ENCODE assay signal across 8 cellular contexts in genomic region chr1:145859491-145860159, GRCh38. TPM values are rescaled to one million over a fixed set of nuclear protein-coding genes. Genes with fewer than 3 reads are reported as not detected.
DNase-seq lines count a peak whose midpoint lies in the region; ATAC-seq and TF ChIP-seq lines count a peak whose summit lies in the region.

No MANE protein-coding gene starts in this region.

- ATAC-seq in RWPE2 (ENCODE audit: low read depth), result peak; percentile 81

- H3K9ac ChIP-seq in GM23248 (peak overlapping the region; percentile 86), neural cell (ENCODE audit: low read length) (peak overlapping the region; percentile 81), stomach smooth muscle (ENCODE audit: low read length in 2 of 2) (peak overlapping the region; percentile 74 to 87)

- in situ Hi-C loops in GM23248 (cut with MboI), result loop anchor here (10.0 kb wide), 1 partner anchor 105 kb away; no protein-coding TSS in a partner anchor

- H4K20me1 ChIP-seq in GM23248 (ENCODE audit: insufficient read depth) (no peaks in the 10 kb centered on the region), neural cell (ENCODE audit: insufficient read depth) (no peaks in the 10 kb centered on the region)

- no peak for TF ChIP-seq RAD21 in neural cell (conservative IDR thresholded peaks at IDR 0.05)

- no peaks in the 10 kb centered on the region for H3K27me3 ChIP-seq in GM23248 (replicated peaks; ENCODE audit: insufficient read depth)
- H3K27me3 ChIP-seq in RWPE2 (ENCODE audit: insufficient read depth, poor library complexity, severe bottlenecking), result no peaks in the 10 kb centered on the region
- H3K27me3 ChIP-seq in neural cell (ENCODE audit: insufficient read depth, low read depth, low read length), result no peaks in the 10 kb centered on the region
- H3K27me3 ChIP-seq in stomach smooth muscle (ENCODE audit: control insufficient read depth in 1 of 2, insufficient read depth in 2 of 2, low read length in 2 of 2), result no peaks in the 10 kb centered on the region

- H3K36me3 ChIP-seq in GM23248 (ENCODE audit: low read depth), result peaks cover 14% of the 10 kb centered on the region
- H3K36me3 ChIP-seq in RWPE2 (ENCODE audit: low read depth), result peaks cover 25% of the 10 kb centered on the region
- no peaks in the 10 kb centered on the region for H3K36me3 ChIP-seq in neural cell (ENCODE audit: insufficient read depth, low read length)
- H3K36me3 ChIP-seq in stomach smooth muscle (ENCODE audit: control insufficient read depth in 2 of 2, insufficient read depth in 2 of 2, low read length in 2 of 2), result peaks cover 18 to 20% of the 10 kb centered on the region in 2 donors

- 1% methylated on average over 36 to 41 of the region's 44 CpGs for WGBS in GM23248 (ENCODE audit: low coverage in 1 of 2, low lambda C conversion rate in 2 of 2, missing lambda C conversion rate in 2 of 2), 2 experiments

- H3K79me2 ChIP-seq in GM23248 (ENCODE audit: insufficient read depth) (peaks cover 26% of the 10 kb centered on the region), neural cell (replicated peaks; ENCODE audit: insufficient read depth, low read length) (peaks cover 5% of the 10 kb centered on the region)

- H3K4me2 ChIP-seq in GM23248 (ENCODE audit: unreplicated experiment) (peak overlapping the region; percentile 79), neural cell (ENCODE audit: low read length) (peak overlapping the region; percentile 46)

- H3K9me3 ChIP-seq in GM23248 (ENCODE audit: low read depth) (no peaks in the 10 kb centered on the region), RWPE2 (ENCODE audit: severe bottlenecking) (no peaks in the 10 kb centered on the region), neural cell (ENCODE audit: low read length) (no peaks in the 10 kb centered on the region), stomach smooth muscle (ENCODE audit: control insufficient read depth in 2 of 2, low read length in 2 of 2) (no peaks in the 10 kb centered on the region)

- peak overlapping the region; percentile 89 for H2AFZ ChIP-seq in GM23248
- peak overlapping the region; percentile 74 for H2AFZ ChIP-seq in neural cell (ENCODE audit: low read depth, low read length)

- H3K4me3 ChIP-seq in GM23248, result peak overlapping the region; percentile 96
- H3K4me3 ChIP-seq in RWPE2 (ENCODE audit: severe bottlenecking), result peak overlapping the region; percentile 81
- H3K4me3 ChIP-seq in fibroblast of villous mesenchyme (ENCODE audit: low read depth, low read length), result peak overlapping the region; percentile 98
- peak overlapping the region; percentile 94 for H3K4me3 ChIP-seq in neural cell (ENCODE audit: low read length)
- peak overlapping the region; percentile 89 to 95 for H3K4me3 ChIP-seq in stomach smooth muscle (ENCODE audit: low read length in 2 of 2)

- TF ChIP-seq EP300 in neural cell (conservative IDR thresholded peaks at IDR 0.05; ENCODE audit: poor library complexity, severe bottlenecking), result no peak

- TF ChIP-seq CTCF in RWPE2 (IDR thresholded peaks at IDR 0.05; ENCODE audit: poor library complexity, severe bottlenecking) (no peak), fibroblast of villous mesenchyme (IDR thresholded peaks at IDR 0.05; ENCODE audit: insufficient read depth, low read depth, low read length) (no peak), neural cell (IDR thresholded peaks at IDR 0.05; ENCODE audit: poor library complexity, severe bottlenecking) (no peak)

- H3F3A ChIP-seq in GM23248 (ENCODE audit: insufficient read depth) (no peaks in the 10 kb centered on the region), neural cell (ENCODE audit: insufficient read depth, low read length, poor library complexity, severe bottlenecking) (no peaks in the 10 kb centered on the region)

- DNase-seq in Daoy (ENCODE audit: low read depth), result peak; percentile 92
- peak; percentile 97 for DNase-seq in GM23248
- peak; percentile 87 for DNase-seq in LHCN-M2 (ENCODE audit: low read depth)
- peak; percentile 88 for DNase-seq in RWPE2 (ENCODE audit: low spot score)
- DNase-seq in activated effector memory CD4-positive, alpha-beta T cell treated with anti-CD3 and anti-CD28 coated beads, Interleukin-2, amount 50 U/mL, for 16 hours, result peak; percentile 93
- peak; percentile 86 for DNase-seq in fibroblast of villous mesenchyme (ENCODE audit: low read depth)

- H3K9me2 ChIP-seq in GM23248 (ENCODE audit: insufficient read depth), result no peaks in the 10 kb centered on the region
- no peaks in the 10 kb centered on the region for H3K9me2 ChIP-seq in neural cell (ENCODE audit: insufficient read depth, low read length)

- H3K27ac ChIP-seq in GM23248, result peak overlapping the region; percentile 77
- peak overlapping the region; percentile 56 for H3K27ac ChIP-seq in RWPE2 (ENCODE audit: poor library complexity, severe bottlenecking)
- H3K27ac ChIP-seq in neural cell (ENCODE audit: low read length), result no peak overlapping the region
- H3K27ac ChIP-seq in stomach smooth muscle (ENCODE audit: low read length), result peak overlapping the region; percentile 82

- H3K4me1 ChIP-seq in GM23248 (ENCODE audit: insufficient read depth), result peaks cover 11% of the 10 kb centered on the region; the same call in 1 of the 2 replicates
- no peaks in the 10 kb centered on the region for H3K4me1 ChIP-seq in RWPE2 (ENCODE audit: insufficient read depth, poor library complexity, severe bottlenecking)
- H3K4me1 ChIP-seq in stomach smooth muscle (ENCODE audit: control insufficient read depth, insufficient read depth, low read length), result peaks cover 20% of the 10 kb centered on the region

TF ChIP-seq in neural cell, 6 proteins besides CTCF, POLR2A, EP300 and RAD21 (continues in another document):
- no peak for TF ChIP-seq SMC3 (conservative IDR thresholded peaks at IDR 0.05; ENCODE audit: poor library complexity)
- TF ChIP-seq REST (IDR thresholded peaks at IDR 0.05; ENCODE audit: borderline replicate concordance), result no peak
- no peak for TF ChIP-seq TAF1 (IDR thresholded peaks at IDR 0.05; ENCODE audit: low read depth)
- TF ChIP-seq POLR2AphosphoS5 (IDR thresholded peaks at IDR 0.05), result no peak

RNA-seq across cellular contexts. Expression of gene PIAS3, which starts 0.7 kb away (rescaled TPM):
- 3.9 and 10.2 TPM in 2 replicates for total RNA-seq in Daoy (2014; rRNA removed; shearing (Covaris generic))
- total RNA-seq in GM23248 (2014; rRNA removed; shearing (Covaris generic)), result 22.2 and 32.5 TPM in 2 replicates
- 58.3 and 63.0 TPM in 2 replicates for polyA plus RNA-seq in GM23248 (2016; fragmentation: Nextera tagmentation; extraction: Ambion mirVana)
- total RNA-seq in LHCN-M2 (2014; rRNA removed), result 44.1 and 49.4 TPM in 2 replicates
- 58.1 TPM for polyA plus RNA-seq in LHCN-M2 (2012)
- total RNA-seq in fibroblast of villous mesenchyme, result 15.5 and 18.4 TPM in 2 replicates
- polyA plus RNA-seq in neural cell, result 15.0 and 16.5 TPM in 2 replicates
- 10.2 and 12.4 TPM in 2 replicates for polyA minus RNA-seq in neural cell

RNA-seq across cellular contexts. Expression of gene NUDT17, which starts 14.2 kb away (rescaled TPM):
- 1.8 and 3.2 TPM in 2 replicates for total RNA-seq in Daoy (2014; rRNA removed; shearing (Covaris generic))
- total RNA-seq in GM23248 (2014; rRNA removed; shearing (Covaris generic)), result 5.9 and 12.0 TPM in 2 replicates
- polyA plus RNA-seq in GM23248 (2016; fragmentation: Nextera tagmentation; extraction: Ambion mirVana) (7.8 and 9.5 TPM in 2 replicates), neural cell (4.5 and 5.4 TPM in 2 replicates)
- total RNA-seq in LHCN-M2 (2014; rRNA removed) (2.4 and 5.6 TPM in 2 replicates), fibroblast of villous mesenchyme (6.0 and 6.8 TPM in 2 replicates)
- 8.6 TPM for polyA plus RNA-seq in LHCN-M2 (2012)
- 0.73 and 1.6 TPM in 2 replicates for polyA minus RNA-seq in neural cell

RNA-seq across cellular contexts. Expression of gene ANKRD35, which starts 26.0 kb away (rescaled TPM):
- total RNA-seq in Daoy (2014; rRNA removed; shearing (Covaris generic)), result not detected in 2 replicates
- total RNA-seq in GM23248 (2014; rRNA removed; shearing (Covaris generic)), result 0.38 and 0.65 TPM in 2 replicates
- polyA plus RNA-seq in GM23248 (2016; fragmentation: Nextera tagmentation; extraction: Ambion mirVana) (3.4 and 3.5 TPM in 2 replicates), neural cell (0.16 TPM in 1 of 2 replicates, not detected in the other)
- total RNA-seq in LHCN-M2 (2014; rRNA removed) (1.5 and 2.3 TPM in 2 replicates), fibroblast of villous mesenchyme (1.3 TPM in 2 replicates)
- polyA plus RNA-seq in LHCN-M2 (2012), result 1.1 TPM
- polyA minus RNA-seq in neural cell, result 0.12 TPM in 1 of 2 replicates, not detected in the other

RNA-seq across cellular contexts. Expression of gene POLR3C, which starts 35.6 kb away (rescaled TPM):
- 65.1 and 69.7 TPM in 2 replicates for total RNA-seq in Daoy (2014; rRNA removed; shearing (Covaris generic))
- total RNA-seq in GM23248 (2014; rRNA removed; shearing (Covaris generic)), result 23.1 and 42.2 TPM in 2 replicates
- polyA plus RNA-seq in GM23248 (2016; fragmentation: Nextera tagmentation; extraction: Ambion mirVana) (38.4 and 39.0 TPM in 2 replicates), neural cell (30.1 and 33.1 TPM in 2 replicates)
- total RNA-seq in LHCN-M2 (2014; rRNA removed) (36.5 and 43.6 TPM in 2 replicates), fibroblast of villous mesenchyme (41.5 and 53.1 TPM in 2 replicates)
- 32.1 TPM for polyA plus RNA-seq in LHCN-M2 (2012)
- polyA minus RNA-seq in neural cell, result 41.4 and 42.6 TPM in 2 replicates

RNA-seq across cellular contexts. Expression of gene RNF115, which starts 35.7 kb away (rescaled TPM):
- 7.2 and 8.9 TPM in 2 replicates for total RNA-seq in Daoy (2014; rRNA removed; shearing (Covaris generic))
- total RNA-seq in GM23248 (2014; rRNA removed; shearing (Covaris generic)), result 14.5 and 14.8 TPM in 2 replicates
- polyA plus RNA-seq in GM23248 (2016; fragmentation: Nextera tagmentation; extraction: Ambion mirVana) (13.9 and 14.2 TPM in 2 replicates), neural cell (22.3 and 25.7 TPM in 2 replicates)
- total RNA-seq in LHCN-M2 (2014; rRNA removed) (10.4 and 13.3 TPM in 2 replicates), fibroblast of villous mesenchyme (16.4 TPM in 2 replicates)
- polyA plus RNA-seq in LHCN-M2 (2012), result 14.4 TPM
- polyA minus RNA-seq in neural cell, result 42.1 and 42.7 TPM in 2 replicates
